ENCODE assay signal across 1 cellular context in genomic region chr17:9802701-9803100, GRCh38.
TF ChIP-seq lines count a peak whose summit lies in the region.

No MANE protein-coding gene starts in this region.

TF ChIP-seq in GM23338, 12 proteins besides CTCF, POLR2A, EP300 and RAD21:
- TF ChIP-seq, protein P1, sequence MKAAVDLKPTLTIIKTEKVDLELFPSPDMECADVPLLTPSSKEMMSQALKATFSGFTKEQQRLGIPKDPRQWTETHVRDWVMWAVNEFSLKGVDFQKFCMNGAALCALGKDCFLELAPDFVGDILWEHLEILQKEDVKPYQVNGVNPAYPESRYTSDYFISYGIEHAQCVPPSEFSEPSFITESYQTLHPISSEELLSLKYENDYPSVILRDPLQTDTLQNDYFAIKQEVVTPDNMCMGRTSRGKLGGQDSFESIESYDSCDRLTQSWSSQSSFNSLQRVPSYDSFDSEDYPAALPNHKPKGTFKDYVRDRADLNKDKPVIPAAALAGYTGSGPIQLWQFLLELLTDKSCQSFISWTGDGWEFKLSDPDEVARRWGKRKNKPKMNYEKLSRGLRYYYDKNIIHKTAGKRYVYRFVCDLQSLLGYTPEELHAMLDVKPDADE (IDR thresholded peaks at IDR 0.05): no peak
- TF ChIP-seq STAT1 (IDR thresholded peaks at IDR 0.05; ENCODE audit: unreplicated experiment): no peak
- TF ChIP-seq, protein P2, sequence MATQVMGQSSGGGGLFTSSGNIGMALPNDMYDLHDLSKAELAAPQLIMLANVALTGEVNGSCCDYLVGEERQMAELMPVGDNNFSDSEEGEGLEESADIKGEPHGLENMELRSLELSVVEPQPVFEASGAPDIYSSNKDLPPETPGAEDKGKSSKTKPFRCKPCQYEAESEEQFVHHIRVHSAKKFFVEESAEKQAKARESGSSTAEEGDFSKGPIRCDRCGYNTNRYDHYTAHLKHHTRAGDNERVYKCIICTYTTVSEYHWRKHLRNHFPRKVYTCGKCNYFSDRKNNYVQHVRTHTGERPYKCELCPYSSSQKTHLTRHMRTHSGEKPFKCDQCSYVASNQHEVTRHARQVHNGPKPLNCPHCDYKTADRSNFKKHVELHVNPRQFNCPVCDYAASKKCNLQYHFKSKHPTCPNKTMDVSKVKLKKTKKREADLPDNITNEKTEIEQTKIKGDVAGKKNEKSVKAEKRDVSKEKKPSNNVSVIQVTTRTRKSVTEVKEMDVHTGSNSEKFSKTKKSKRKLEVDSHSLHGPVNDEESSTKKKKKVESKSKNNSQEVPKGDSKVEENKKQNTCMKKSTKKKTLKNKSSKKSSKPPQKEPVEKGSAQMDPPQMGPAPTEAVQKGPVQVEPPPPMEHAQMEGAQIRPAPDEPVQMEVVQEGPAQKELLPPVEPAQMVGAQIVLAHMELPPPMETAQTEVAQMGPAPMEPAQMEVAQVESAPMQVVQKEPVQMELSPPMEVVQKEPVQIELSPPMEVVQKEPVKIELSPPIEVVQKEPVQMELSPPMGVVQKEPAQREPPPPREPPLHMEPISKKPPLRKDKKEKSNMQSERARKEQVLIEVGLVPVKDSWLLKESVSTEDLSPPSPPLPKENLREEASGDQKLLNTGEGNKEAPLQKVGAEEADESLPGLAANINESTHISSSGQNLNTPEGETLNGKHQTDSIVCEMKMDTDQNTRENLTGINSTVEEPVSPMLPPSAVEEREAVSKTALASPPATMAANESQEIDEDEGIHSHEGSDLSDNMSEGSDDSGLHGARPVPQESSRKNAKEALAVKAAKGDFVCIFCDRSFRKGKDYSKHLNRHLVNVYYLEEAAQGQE (IDR thresholded peaks at IDR 0.05; ENCODE audit: unreplicated experiment): no peak
- TF ChIP-seq CREB1 (CRISPR knock-in tag; IDR thresholded peaks at IDR 0.05; ENCODE audit: low read depth): no peak
- no peak for TF ChIP-seq ZNF331 (CRISPR knock-in tag; IDR thresholded peaks at IDR 0.05; ENCODE audit: low read depth)
- no peak for TF ChIP-seq EZH2 (IDR thresholded peaks at IDR 0.05; ENCODE audit: low read depth, unreplicated experiment)
- no peak for TF ChIP-seq NANOG (IDR thresholded peaks at IDR 0.05; ENCODE audit: borderline replicate concordance)
- no peak for TF ChIP-seq EZH2phosphoT487 (IDR thresholded peaks at IDR 0.05; ENCODE audit: unreplicated experiment)
- no peak for TF ChIP-seq POLR2AphosphoS5 (IDR thresholded peaks at IDR 0.05; ENCODE audit: low read depth)
- no peak for TF ChIP-seq ZNF114 (CRISPR knock-in tag; IDR thresholded peaks at IDR 0.05)
- TF ChIP-seq, protein P3, sequence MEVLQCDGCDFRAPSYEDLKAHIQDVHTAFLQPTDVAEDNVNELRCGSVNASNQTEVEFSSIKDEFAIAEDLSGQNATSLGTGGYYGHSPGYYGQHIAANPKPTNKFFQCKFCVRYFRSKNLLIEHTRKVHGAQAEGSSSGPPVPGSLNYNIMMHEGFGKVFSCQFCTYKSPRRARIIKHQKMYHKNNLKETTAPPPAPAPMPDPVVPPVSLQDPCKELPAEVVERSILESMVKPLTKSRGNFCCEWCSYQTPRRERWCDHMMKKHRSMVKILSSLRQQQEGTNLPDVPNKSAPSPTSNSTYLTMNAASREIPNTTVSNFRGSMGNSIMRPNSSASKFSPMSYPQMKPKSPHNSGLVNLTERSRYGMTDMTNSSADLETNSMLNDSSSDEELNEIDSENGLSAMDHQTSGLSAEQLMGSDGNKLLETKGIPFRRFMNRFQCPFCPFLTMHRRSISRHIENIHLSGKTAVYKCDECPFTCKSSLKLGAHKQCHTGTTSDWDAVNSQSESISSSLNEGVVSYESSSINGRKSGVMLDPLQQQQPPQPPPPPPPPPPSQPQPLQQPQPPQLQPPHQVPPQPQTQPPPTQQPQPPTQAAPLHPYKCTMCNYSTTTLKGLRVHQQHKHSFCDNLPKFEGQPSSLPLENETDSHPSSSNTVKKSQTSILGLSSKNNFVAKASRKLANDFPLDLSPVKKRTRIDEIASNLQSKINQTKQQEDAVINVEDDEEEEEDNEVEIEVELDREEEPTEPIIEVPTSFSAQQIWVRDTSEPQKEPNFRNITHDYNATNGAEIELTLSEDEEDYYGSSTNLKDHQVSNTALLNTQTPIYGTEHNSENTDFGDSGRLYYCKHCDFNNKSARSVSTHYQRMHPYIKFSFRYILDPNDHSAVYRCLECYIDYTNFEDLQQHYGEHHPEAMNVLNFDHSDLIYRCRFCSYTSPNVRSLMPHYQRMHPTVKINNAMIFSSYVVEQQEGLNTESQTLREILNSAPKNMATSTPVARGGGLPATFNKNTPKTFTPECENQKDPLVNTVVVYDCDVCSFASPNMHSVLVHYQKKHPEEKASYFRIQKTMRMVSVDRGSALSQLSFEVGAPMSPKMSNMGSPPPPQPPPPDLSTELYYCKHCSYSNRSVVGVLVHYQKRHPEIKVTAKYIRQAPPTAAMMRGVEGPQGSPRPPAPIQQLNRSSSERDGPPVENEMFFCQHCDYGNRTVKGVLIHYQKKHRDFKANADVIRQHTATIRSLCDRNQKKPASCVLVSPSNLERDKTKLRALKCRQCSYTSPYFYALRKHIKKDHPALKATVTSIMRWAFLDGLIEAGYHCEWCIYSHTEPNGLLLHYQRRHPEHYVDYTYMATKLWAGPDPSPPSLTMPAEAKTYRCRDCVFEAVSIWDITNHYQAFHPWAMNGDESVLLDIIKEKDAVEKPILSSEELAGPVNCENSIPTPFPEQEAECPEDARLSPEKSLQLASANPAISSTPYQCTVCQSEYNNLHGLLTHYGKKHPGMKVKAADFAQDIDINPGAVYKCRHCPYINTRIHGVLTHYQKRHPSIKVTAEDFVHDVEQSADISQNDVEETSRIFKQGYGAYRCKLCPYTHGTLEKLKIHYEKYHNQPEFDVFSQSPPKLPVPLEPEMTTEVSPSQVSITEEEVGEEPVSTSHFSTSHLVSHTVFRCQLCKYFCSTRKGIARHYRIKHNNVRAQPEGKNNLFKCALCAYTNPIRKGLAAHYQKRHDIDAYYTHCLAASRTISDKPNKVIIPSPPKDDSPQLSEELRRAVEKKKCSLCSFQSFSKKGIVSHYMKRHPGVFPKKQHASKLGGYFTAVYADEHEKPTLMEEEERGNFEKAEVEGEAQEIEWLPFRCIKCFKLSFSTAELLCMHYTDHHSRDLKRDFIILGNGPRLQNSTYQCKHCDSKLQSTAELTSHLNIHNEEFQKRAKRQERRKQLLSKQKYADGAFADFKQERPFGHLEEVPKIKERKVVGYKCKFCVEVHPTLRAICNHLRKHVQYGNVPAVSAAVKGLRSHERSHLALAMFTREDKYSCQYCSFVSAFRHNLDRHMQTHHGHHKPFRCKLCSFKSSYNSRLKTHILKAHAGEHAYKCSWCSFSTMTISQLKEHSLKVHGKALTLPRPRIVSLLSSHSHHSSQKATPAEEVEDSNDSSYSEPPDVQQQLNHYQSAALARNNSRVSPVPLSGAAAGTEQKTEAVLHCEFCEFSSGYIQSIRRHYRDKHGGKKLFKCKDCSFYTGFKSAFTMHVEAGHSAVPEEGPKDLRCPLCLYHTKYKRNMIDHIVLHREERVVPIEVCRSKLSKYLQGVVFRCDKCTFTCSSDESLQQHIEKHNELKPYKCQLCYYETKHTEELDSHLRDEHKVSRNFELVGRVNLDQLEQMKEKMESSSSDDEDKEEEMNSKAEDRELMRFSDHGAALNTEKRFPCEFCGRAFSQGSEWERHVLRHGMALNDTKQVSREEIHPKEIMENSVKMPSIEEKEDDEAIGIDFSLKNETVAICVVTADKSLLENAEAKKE (CRISPR knock-in tag; IDR thresholded peaks at IDR 0.05): no peak
- TF ChIP-seq JUNB (IDR thresholded peaks at IDR 0.05; ENCODE audit: unreplicated experiment): no peak
